In the genomic region with DNA sequence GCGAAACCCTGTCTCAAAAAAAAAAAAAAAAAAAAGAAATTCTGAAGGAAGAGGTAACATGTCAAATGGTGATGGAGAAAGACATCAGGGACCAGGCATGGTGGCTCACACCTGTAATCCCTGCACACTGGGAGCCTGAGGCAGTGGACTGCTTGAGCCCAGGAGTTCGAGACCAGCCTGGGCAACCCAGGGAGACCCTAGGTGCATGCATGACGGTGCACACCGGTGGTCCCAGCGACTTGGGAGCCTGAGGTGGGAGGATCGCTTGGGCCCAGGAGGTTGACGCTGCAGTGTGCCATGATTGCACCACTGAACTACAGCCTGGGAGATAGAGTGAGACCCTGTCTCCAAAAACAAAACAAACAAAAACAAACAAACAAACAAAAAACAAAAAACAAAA, we compare ENCODE assay signal across 10 cellular contexts. TPM values are rescaled to one million over a fixed set of nuclear protein-coding genes. Genes with fewer than 3 reads are reported as not detected.
DNase-seq lines count a peak whose midpoint lies in the region; ATAC-seq and TF ChIP-seq lines count a peak whose summit lies in the region.
"Had no signal": no experiment of that assay in that cellular context is flagged by ENCODE, and none has a peak within 500 bp of the region (broad histone marks: within the 10 kb centered on the region; RNA-seq: fewer than 3 reads in every experiment).

No MANE protein-coding gene starts in this region.

- no peaks in the 10 kb centered on the region for H3K9me3 ChIP-seq in MG63
- no peaks in the 10 kb centered on the region for H3K9me3 ChIP-seq in neural progenitor cell (ENCODE audit: low read depth)
- H3K9me3 ChIP-seq: esophagus squamous epithelium had no signal

- H3K9me3 Mint-ChIP-seq in neural progenitor cell: no peaks in the 10 kb centered on the region

- H3K4me2 ChIP-seq in neural progenitor cell: peak overlapping the region; percentile 93

- H3K36me3 Mint-ChIP-seq in neural progenitor cell: peaks cover 6% of the 10 kb centered on the region

- H3K27ac Mint-ChIP-seq in neural progenitor cell: no peak overlapping the region

- ATAC-seq in HG03025 (IDR thresholded peaks at IDR 0.05; ENCODE audit: low FRiP score, unreplicated experiment): no peak

- peak overlapping the region; percentile 93 for H3K4me3 Mint-ChIP-seq in neural progenitor cell

- H3F3A ChIP-seq in neural progenitor cell (ENCODE audit: low read depth): peaks cover 20% of the 10 kb centered on the region

- peaks cover 8% of the 10 kb centered on the region for H3K4me1 ChIP-seq in neural progenitor cell

- H3K79me2 ChIP-seq in neural progenitor cell (ENCODE audit: low read depth): peaks cover 44% of the 10 kb centered on the region

- H3K27ac ChIP-seq in dorsolateral prefrontal cortex (no peak overlapping the region), neural progenitor cell (no peak overlapping the region)

- no peak overlapping the region for H2AFZ ChIP-seq in neural progenitor cell (replicated peaks)

- DNase-seq in GM12864 (ENCODE audit: low read depth) (no peak), MG63 (no peak), dorsolateral prefrontal cortex (no peak), neural progenitor cell (ENCODE audit: low spot score) (no peak), T-helper 9 cell (no peak), COR-L47 (lab: John Stamatoyannopoulos, UW) (no peak)
- DNase-seq: amygdala, esophagus squamous epithelium, NCI-H226 had no signal

- peaks cover 40% of the 10 kb centered on the region for H3K4me1 Mint-ChIP-seq in neural progenitor cell

- peaks cover 15% of the 10 kb centered on the region for H3K36me3 ChIP-seq in MG63
- H3K36me3 ChIP-seq in neural progenitor cell: no peaks in the 10 kb centered on the region

- no peak overlapping the region for H3K9ac ChIP-seq in neural progenitor cell

- H3K4me3 ChIP-seq in GM12864 (ENCODE audit: low read depth, low read length) (peak overlapping the region; percentile 18; the same call in 1 of the 2 replicates), MG63 (peak overlapping the region; percentile 92), dorsolateral prefrontal cortex (peak overlapping the region in 49 of 59 donors; percentile 63 to 100 (median 95)), neural progenitor cell (peak overlapping the region; percentile 70)

- H4K20me1 ChIP-seq in neural progenitor cell (ENCODE audit: low read depth): peaks cover 7% of the 10 kb centered on the region

- H3K27me3 ChIP-seq in MG63 (no peaks in the 10 kb centered on the region), dorsolateral prefrontal cortex (no peaks in the 10 kb centered on the region), neural progenitor cell (peaks cover 10% of the 10 kb centered on the region)
- H3K27me3 ChIP-seq: esophagus squamous epithelium had no signal

- TF ChIP-seq CTCF in GM12864 (IDR thresholded peaks at IDR 0.05; ENCODE audit: low read depth, low read length, missing control alignments) (no peak), dorsolateral prefrontal cortex (IDR thresholded peaks at IDR 0.05 in 54 of 56, conservative IDR thresholded peaks at IDR 0.05 in 2 of 56; ENCODE audit: low read depth in 1 of 56, partially characterized antibody in 56 of 56) (no peak), neural progenitor cell (IDR thresholded peaks at IDR 0.05) (no peak)

- intact Hi-C loops in dorsolateral prefrontal cortex (cut with DNase I): loop anchor here (2.0 to 5.0 kb wide), 3 partner anchors 72 to 667 kb away; partner anchors contain the start of genes GAS1 (in 1 of the 2), NAA35 (in 1 of the 2) and TUT7 (in 1 of the 2)

- peaks cover 5% of the 10 kb centered on the region for H3K27me3 Mint-ChIP-seq in neural progenitor cell (ENCODE audit: insufficient read depth, low read depth)

RNA-seq across cellular contexts. Expression of gene ISCA1, which starts 1.8 kb away (rescaled TPM):
- 42.4 and 54.1 TPM in 2 replicates for total RNA-seq in MG63 (2014; rRNA removed; shearing (Covaris generic); ENCODE audit: low replicate concordance)
- total RNA-seq in dorsolateral prefrontal cortex (10 to 100 TPM; 41.6 to 97.5 (median 70.2) TPM), neural progenitor cell (ENCODE audit: low replicate concordance) (27.9 and 42.9 TPM in 2 replicates)

RNA-seq across cellular contexts. Expression of gene C9orf153, which starts 21.1 kb away (rescaled TPM):
- not detected in 2 replicates for total RNA-seq in MG63 (2014; rRNA removed; shearing (Covaris generic); ENCODE audit: low replicate concordance)
- 1 to 10 TPM in 79 of 120 experiments, under 1 TPM in 38, not detected in 3; 0.27 to 6.2 (median 1.3) TPM for total RNA-seq in dorsolateral prefrontal cortex
- 0.25 TPM in 1 of 2 replicates, not detected in the other for total RNA-seq in neural progenitor cell (ENCODE audit: low replicate concordance)
- total RNA-seq: esophagus squamous epithelium had no signal

Comparison
In these comparisons a context has a peak if more than half of its experiments do, and no peak if none do; other contexts are left out.
1. H3K4me3 ChIP-seq: peak in every context shown above with its lines; median percentile 95 in dorsolateral prefrontal cortex; 92 in MG63; 70 in neural progenitor cell; 18 in GM12864.